Comparison of ENCODE assay signal across 10 cellular contexts in genomic region chr1:16156848-16157495, GRCh38. TPM values are rescaled to one million over a fixed set of nuclear protein-coding genes. Genes with fewer than 3 reads are reported as not detected.
DNase-seq lines count a peak whose midpoint lies in the region; ATAC-seq lines count a peak whose summit lies in the region.
"Had no signal": no experiment of that assay in that cellular context is flagged by ENCODE, and none has a peak within 500 bp of the region (broad histone marks: within the 10 kb centered on the region; RNA-seq: fewer than 3 reads in every experiment).

No MANE protein-coding gene starts in this region.

- 62% methylated on average over 13 of the region's 13 CpGs for WGBS in right cardiac atrium

- H3K4me1 ChIP-seq in right cardiac atrium (ENCODE audit: control insufficient read depth, insufficient read depth, low read length) (peaks cover 7% of the 10 kb centered on the region), skeletal muscle satellite cell (ENCODE audit: control insufficient read depth, insufficient read depth, low read length) (peaks cover 46% of the 10 kb centered on the region)

- H3K4me3 ChIP-seq in right cardiac atrium (ENCODE audit: low read length), result no peak overlapping the region
- peak overlapping the region; percentile 93 for H3K4me3 ChIP-seq in skeletal muscle satellite cell (ENCODE audit: low read length)

- DNase-seq in EL, result peak; percentile 71
- peak; percentile 29 for DNase-seq in UCSD-AML1 (lab: John Stamatoyannopoulos, UW; ENCODE audit: unreplicated experiment)
- peak in 2 of 3 donors; percentile 58 to 64 for DNase-seq in right cardiac atrium
- DNase-seq in iPS-NIHi7 (ENCODE audit: extremely low spot score), result no peak
- no peak for DNase-seq in T-helper 2 cell
- DNase-seq: activated CD8-positive, alpha-beta memory T cell treated with anti-CD3 and anti-CD28 coated beads, Interleukin-2, amount 50 U/mL, for 48 hours; DND-41 had no signal

- ATAC-seq in right cardiac atrium (no peak), GM19035 (IDR thresholded peaks at IDR 0.05; ENCODE audit: unreplicated experiment) (no peak), HG02973 (IDR thresholded peaks at IDR 0.05; ENCODE audit: unreplicated experiment) (no peak)

- peak overlapping the region; percentile 83 for H3K4me2 ChIP-seq in skeletal muscle satellite cell (ENCODE audit: low read length)

- H3K9me3 ChIP-seq in right cardiac atrium (ENCODE audit: control insufficient read depth, low read length) (no peaks in the 10 kb centered on the region), skeletal muscle satellite cell (replicated peaks; ENCODE audit: low read length) (no peaks in the 10 kb centered on the region)

- peak overlapping the region; percentile 19 for H3K27ac ChIP-seq in right cardiac atrium (ENCODE audit: low read length)

- peaks cover 1% of the 10 kb centered on the region for H3K36me3 ChIP-seq in skeletal muscle satellite cell (ENCODE audit: insufficient read depth, low read length)

- H3K9ac ChIP-seq in skeletal muscle satellite cell (ENCODE audit: low read depth, low read length), result peak overlapping the region; percentile 90

- H3K27me3 ChIP-seq in right cardiac atrium (ENCODE audit: control insufficient read depth, insufficient read depth) (no peaks in the 10 kb centered on the region), skeletal muscle satellite cell (ENCODE audit: control insufficient read depth, insufficient read depth, low read length) (no peaks in the 10 kb centered on the region)

- intact Hi-C loops in right cardiac atrium (cut with DNase I), result no loop called here

RNA-seq across cellular contexts. Expression of gene EPHA2, which starts 1.1 kb away (rescaled TPM):
- 10 to 100 TPM in 2 of 4 donors, 1 to 10 TPM in 2; 6.4 to 15.7 (median 9.8) TPM for total RNA-seq in right cardiac atrium
- polyA plus RNA-seq in right cardiac atrium, result 8.6 TPM
- total RNA-seq in skeletal muscle satellite cell (2012; rRNA removed), result 8.3 and 8.4 TPM in 2 replicates

RNA-seq across cellular contexts. Expression of gene ARHGEF19, which starts 55.5 kb away (rescaled TPM):
- 1 to 10 TPM; 2.2 to 4.3 (median 3.2) TPM for total RNA-seq in right cardiac atrium
- 2.7 TPM for polyA plus RNA-seq in right cardiac atrium
- 4.6 and 4.8 TPM in 2 replicates for total RNA-seq in skeletal muscle satellite cell (2012; rRNA removed)

Comparison
In these comparisons a context has a peak if more than half of its experiments do, and no peak if none do; other contexts are left out.
1. DNase-seq: peak in EL (single experiment), UCSD-AML1 (single experiment) and right cardiac atrium (2 of 3); none in iPS-NIHi7 (single experiment) and T-helper 2 cell (0 of 5).